1 cellular context compared by ENCODE assay signal in genomic region chr7:85474234-85474633, GRCh38.
TF ChIP-seq lines count a peak whose summit lies in the region.

No MANE protein-coding gene starts in this region.

TF ChIP-seq in GM23338, 12 proteins besides CTCF, POLR2A, EP300 and RAD21 (continued from another document):
- TF ChIP-seq ZNF462 (CRISPR knock-in tag; IDR thresholded peaks at IDR 0.05) (no peak), EZH2phosphoT487 (IDR thresholded peaks at IDR 0.05; ENCODE audit: unreplicated experiment) (no peak), NANOG (IDR thresholded peaks at IDR 0.05; ENCODE audit: borderline replicate concordance) (no peak), EZH2 (IDR thresholded peaks at IDR 0.05; ENCODE audit: low read depth, unreplicated experiment) (no peak), CREB1 (CRISPR knock-in tag; IDR thresholded peaks at IDR 0.05; ENCODE audit: low read depth) (no peak), ETS1 (IDR thresholded peaks at IDR 0.05) (no peak)
